In genomic region chr9:21781656-21782055, GRCh38 we compare ENCODE assay signal across 20 cellular contexts.
"Had no signal": no experiment of that assay in that cellular context is flagged by ENCODE, and none has a peak within 500 bp of the region (broad histone marks: within the 10 kb centered on the region; RNA-seq: fewer than 3 reads in every experiment).

No MANE protein-coding gene starts in this region.

- H3K27ac ChIP-seq: SK-N-MC, VCaP had no signal

- DNase-seq: activated CD4-positive, alpha-beta memory T cell treated with anti-CD3 and anti-CD28 coated beads, Interleukin-2, amount 10 ng/mL, durations not matched to agents 7 days and 5 days; activated CD4-positive, alpha-beta T cell treated with anti-CD3 and anti-CD28 coated beads, Interleukin-2, amount 10 ng/mL, durations not matched to agents 7 days and 5 days; activated CD4-positive, CD25-positive, alpha-beta regulatory T cell; activated CD8-positive, alpha-beta memory T cell treated with anti-CD3 and anti-CD28 coated beads, Interleukin-2, amount 50 U/mL, for 4 hours; activated T-cell treated with anti-CD3 and anti-CD28 coated beads, Interleukin-2, amount 50 U/mL, for 72 hours; aorta; NCI-H1048; NCI-H1417 treated with DMSO at 0.1 percent for 48 hours; NCI-H1694; NCI-H2029 treated with DMSO at 0.1 percent for 48 hours; NCI-H510A treated with DMSO at 0.1 percent for 48 hours; NCI-H69; T-cell; T-helper 2 cell; T1000 had no signal

- FAIRE-seq: TTC549 had no signal

- H3K4me1 Mint-ChIP-seq: activated CD4-positive, alpha-beta memory T cell treated with anti-CD3 and anti-CD28 coated beads, Interleukin-2, amount 10 ng/mL, durations not matched to agents 7 days and 5 days; central memory CD8-positive, alpha-beta T cell had no signal

- H3K27me3 Mint-ChIP-seq: activated naive CD4-positive, alpha-beta T cell treated with anti-CD3 and anti-CD28 coated beads, Interleukin-2, amount 50 U/mL, for 24 hours; central memory CD8-positive, alpha-beta T cell; T-cell had no signal

- H3K36me3 Mint-ChIP-seq: activated naive CD4-positive, alpha-beta T cell treated with anti-CD3 and anti-CD28 coated beads, Interleukin-2, amount 50 U/mL, for 24 hours; T-cell had no signal

- H3K27ac Mint-ChIP-seq: activated CD4-positive, alpha-beta memory T cell treated with anti-CD3 and anti-CD28 coated beads, Interleukin-2, amount 10 ng/mL, durations not matched to agents 7 days and 5 days; activated CD4-positive, alpha-beta T cell treated with anti-CD3 and anti-CD28 coated beads, Interleukin-2, amount 10 ng/mL, durations not matched to agents 7 days and 5 days; activated naive CD4-positive, alpha-beta T cell treated with anti-CD3 and anti-CD28 coated beads, Interleukin-2, amount 50 U/mL, for 24 hours; activated T-cell treated with anti-CD3 and anti-CD28 coated beads, Interleukin-2, amount 50 U/mL, for 72 hours; T-cell had no signal

- H3K4me3 Mint-ChIP-seq: activated CD4-positive, alpha-beta memory T cell treated with anti-CD3 and anti-CD28 coated beads, Interleukin-2, amount 10 ng/mL, durations not matched to agents 7 days and 5 days; activated CD4-positive, alpha-beta T cell treated with anti-CD3 and anti-CD28 coated beads, Interleukin-2, amount 10 ng/mL, durations not matched to agents 7 days and 5 days; activated naive CD4-positive, alpha-beta T cell treated with anti-CD3 and anti-CD28 coated beads, Interleukin-2, amount 50 U/mL, for 24 hours; activated T-cell treated with anti-CD3 and anti-CD28 coated beads, Interleukin-2, amount 50 U/mL, for 72 hours; central memory CD8-positive, alpha-beta T cell; T-cell had no signal

- H3K4me3 ChIP-seq: SK-N-MC had no signal

- H3K9me3 Mint-ChIP-seq: activated CD4-positive, alpha-beta memory T cell treated with anti-CD3 and anti-CD28 coated beads, Interleukin-2, amount 10 ng/mL, durations not matched to agents 7 days and 5 days; activated CD4-positive, alpha-beta T cell treated with anti-CD3 and anti-CD28 coated beads, Interleukin-2, amount 10 ng/mL, durations not matched to agents 7 days and 5 days; activated naive CD4-positive, alpha-beta T cell treated with anti-CD3 and anti-CD28 coated beads, Interleukin-2, amount 50 U/mL, for 24 hours; activated T-cell treated with anti-CD3 and anti-CD28 coated beads, Interleukin-2, amount 50 U/mL, for 72 hours; central memory CD8-positive, alpha-beta T cell; T-cell had no signal
